Comparison of ENCODE assay signal across 18 cellular contexts in genomic region chr1:47763456-47764171, GRCh38.
DNase-seq lines count a peak whose midpoint lies in the region; ATAC-seq and TF ChIP-seq lines count a peak whose summit lies in the region.
"Had no signal": no experiment of that assay in that cellular context is flagged by ENCODE, and none has a peak within 500 bp of the region (broad histone marks: within the 10 kb centered on the region; RNA-seq: fewer than 3 reads in every experiment).

No MANE protein-coding gene starts in this region.

- H3K79me2 ChIP-seq in mammary epithelial cell (ENCODE audit: insufficient read depth, low read length) = no peaks in the 10 kb centered on the region

- no peaks in the 10 kb centered on the region for H3K36me3 ChIP-seq in IMR-90 (ENCODE audit: control insufficient read depth, insufficient read depth, low read length)
- no peaks in the 10 kb centered on the region for H3K36me3 ChIP-seq in mammary epithelial cell (ENCODE audit: insufficient read depth, low read length)
- no peaks in the 10 kb centered on the region for H3K36me3 ChIP-seq in heart left ventricle
- H3K36me3 ChIP-seq in prostate gland = no peaks in the 10 kb centered on the region
- H3K36me3 ChIP-seq: colonic mucosa, heart right ventricle, transverse colon had no signal

- in situ Hi-C loops in IMR-90 (cut with MboI; ENCODE audit: low sequenced_read_pairs) = no loop called here
- in situ Hi-C loops in mammary epithelial cell (cut with MboI; ENCODE audit: low sequenced_read_pairs in 2 of 2) = loop anchor here in 1 of 2 donors (25.0 kb wide), 1 partner anchor 449 kb away; the partner anchor contains the start of gene SLC5A9

- H4K20me1 ChIP-seq in IMR-90 (ENCODE audit: insufficient read depth, low read length) (no peaks in the 10 kb centered on the region), mammary epithelial cell (ENCODE audit: insufficient read depth, low read length) (no peaks in the 10 kb centered on the region)

- H3K9me3 Mint-ChIP-seq in natural killer cell = no peaks in the 10 kb centered on the region
- H3K9me3 Mint-ChIP-seq: activated CD8-positive, alpha-beta T cell treated with anti-CD3 and anti-CD28 coated beads for 36 hours; activated T-helper 1 cell treated with anti-CD3 and anti-CD28 coated beads, Interleukin-12 subunit alpha, Interleukin-12 subunit beta, Interleukin-2, Interleukin-4 antibody, amounts not matched to agents 30 ng/mL and 10 ng/mL and 1 ng/mL, durations not matched to agents 14 hours and 24 hours and 36 hours; stimulated activated effector memory CD8-positive, alpha-beta T cell treated with anti-CD3 and anti-CD28 coated beads, Interleukin-12 subunit alpha, Interleukin-12 subunit beta, amount 100 ng/mL, for 72 hours had no signal

- no peak overlapping the region for H3K4me3 Mint-ChIP-seq in natural killer cell
- H3K4me3 Mint-ChIP-seq: activated CD8-positive, alpha-beta T cell treated with anti-CD3 and anti-CD28 coated beads for 36 hours; activated T-helper 1 cell treated with anti-CD3 and anti-CD28 coated beads, Interleukin-12 subunit alpha, Interleukin-12 subunit beta, Interleukin-2, Interleukin-4 antibody, amounts not matched to agents 30 ng/mL and 10 ng/mL and 1 ng/mL, durations not matched to agents 14 hours and 24 hours and 36 hours; stimulated activated effector memory CD8-positive, alpha-beta T cell treated with anti-CD3 and anti-CD28 coated beads, Interleukin-12 subunit alpha, Interleukin-12 subunit beta, amount 100 ng/mL, for 72 hours had no signal

- no peak overlapping the region for H3K56ac ChIP-seq in IMR-90 (ENCODE audit: extremely low read depth, insufficient read depth, low read length)

- H3K9me3 ChIP-seq in IMR-90 (ENCODE audit: control insufficient read depth, insufficient read depth, low read length) (no peaks in the 10 kb centered on the region), mammary epithelial cell (replicated peaks; ENCODE audit: insufficient read depth, low read length) (no peaks in the 10 kb centered on the region), heart left ventricle (no peaks in the 10 kb centered on the region), prostate gland (no peaks in the 10 kb centered on the region)
- H3K9me3 ChIP-seq: colonic mucosa, heart right ventricle, transverse colon had no signal

- no peaks in the 10 kb centered on the region for H3K27me3 Mint-ChIP-seq in natural killer cell (ENCODE audit: low read depth in 2 of 2)

- H3K14ac ChIP-seq in IMR-90 (replicated peaks; ENCODE audit: low read depth, low read length) = no peak overlapping the region

- intact Hi-C loops in IMR-90 (cut with micrococcal nuclease) = no loop called here
- intact Hi-C loops in mammary epithelial cell (cut with micrococcal nuclease) = no loop called here
- intact Hi-C loops in heart left ventricle (cut with DNase I) = no loop called here
- intact Hi-C loops in prostate gland (cut with DNase I) = no loop called here
- intact Hi-C loops in natural killer cell (cut with micrococcal nuclease) = no loop called here

- TF ChIP-seq CTCF in IMR-90 (conservative IDR thresholded peaks at IDR 0.05; ENCODE audit: low read depth, low read length) (no peak), mammary epithelial cell (conservative IDR thresholded peaks at IDR 0.05 in 1 of 2, IDR thresholded peaks at IDR 0.05 in 1 of 2; ENCODE audit: extremely low read depth in 1 of 2, insufficient read depth in 1 of 2, low read depth in 1 of 2, low read length in 2 of 2) (no peak), heart left ventricle (IDR thresholded peaks at IDR 0.05) (no peak), prostate gland (IDR thresholded peaks at IDR 0.05) (no peak), natural killer cell (IDR thresholded peaks at IDR 0.05) (no peak)

- H2AFZ ChIP-seq in IMR-90 (replicated peaks; ENCODE audit: low read length, poor library complexity) (no peak overlapping the region), mammary epithelial cell (ENCODE audit: low read depth, low read length) (peak overlapping the region; percentile 11)

- H4K91ac ChIP-seq in IMR-90 (ENCODE audit: insufficient read depth, low read depth, low read length) = no peak overlapping the region

- CTCF ChIA-PET in IMR-90 (lab: Yijun Ruan, JAX) = no interaction called here
- CTCF ChIA-PET in mammary epithelial cell (lab: Charles Lee; ENCODE audit: low non-redundant PET) = interaction anchor here (0.9 kb wide), 1 partner anchor 38 kb away, joined by 3 read pairs; no protein-coding TSS in a partner anchor

- TF ChIP-seq POLR2A in IMR-90 (IDR thresholded peaks at IDR 0.05; ENCODE audit: low read depth, low read length) (no peak), heart left ventricle (IDR thresholded peaks at IDR 0.05) (no peak), prostate gland (IDR thresholded peaks at IDR 0.05) (no peak)

- peak; percentile 1 for DNase-seq in IMR-90
- peak; percentile 73 for DNase-seq in mammary epithelial cell
- peak in 1 of 5 donors; percentile 57 for DNase-seq in heart left ventricle
- DNase-seq in prostate gland (ENCODE audit: low spot score) = peak; percentile 82
- DNase-seq in DMS153 treated with DMSO at 0.1 percent for 48 hours (lab: John Stamatoyannopoulos, UW; ENCODE audit: unreplicated experiment) = no peak
- no peak for DNase-seq in natural killer cell
- DNase-seq in activated CD4-positive, alpha-beta T cell treated with anti-CD3 and anti-CD28 coated beads for 1 hour = no peak
- DNase-seq: activated CD8-positive, alpha-beta T cell treated with anti-CD3 and anti-CD28 coated beads for 36 hours; colonic mucosa; heart right ventricle; NCI-H524 treated with DMSO at 0.1 percent for 48 hours; transverse colon had no signal

- H3K9ac ChIP-seq in IMR-90 (ENCODE audit: low read depth, low read length) = no peak overlapping the region
- no peak overlapping the region for H3K9ac ChIP-seq in mammary epithelial cell (ENCODE audit: insufficient read depth, low read length)

- H3K4me1 Mint-ChIP-seq in natural killer cell = no peaks in the 10 kb centered on the region
- H3K4me1 Mint-ChIP-seq: stimulated activated effector memory CD8-positive, alpha-beta T cell treated with anti-CD3 and anti-CD28 coated beads, Interleukin-12 subunit alpha, Interleukin-12 subunit beta, amount 100 ng/mL, for 72 hours had no signal

- no peak overlapping the region for H4K5ac ChIP-seq in IMR-90 (ENCODE audit: low read depth, low read length)

- H3K4ac ChIP-seq in IMR-90 (ENCODE audit: low read depth, low read length) = no peak overlapping the region

- H3K4me1 ChIP-seq in IMR-90 (ENCODE audit: control insufficient read depth, insufficient read depth, low read length) (no peaks in the 10 kb centered on the region), mammary epithelial cell (ENCODE audit: insufficient read depth, low read length) (peaks cover 17% of the 10 kb centered on the region), heart left ventricle (peaks cover 0 to 37% (median 10%) of the 10 kb centered on the region in 12 donors), prostate gland (replicated peaks) (no peaks in the 10 kb centered on the region)
- H3K4me1 ChIP-seq: colonic mucosa, transverse colon had no signal

- no peak overlapping the region for H2AK9ac ChIP-seq in IMR-90 (replicated peaks; ENCODE audit: low read depth, low read length, poor library complexity)

- no peak overlapping the region for H3K27ac Mint-ChIP-seq in natural killer cell
- H3K27ac Mint-ChIP-seq: activated CD8-positive, alpha-beta T cell treated with anti-CD3 and anti-CD28 coated beads for 36 hours; activated T-helper 1 cell treated with anti-CD3 and anti-CD28 coated beads, Interleukin-12 subunit alpha, Interleukin-12 subunit beta, Interleukin-2, Interleukin-4 antibody, amounts not matched to agents 30 ng/mL and 10 ng/mL and 1 ng/mL, durations not matched to agents 14 hours and 24 hours and 36 hours; stimulated activated effector memory CD8-positive, alpha-beta T cell treated with anti-CD3 and anti-CD28 coated beads, Interleukin-12 subunit alpha, Interleukin-12 subunit beta, amount 100 ng/mL, for 72 hours had no signal

- H3K27ac ChIP-seq in IMR-90 (ENCODE audit: insufficient read depth, low read length) = no peak overlapping the region
- H3K27ac ChIP-seq in mammary epithelial cell (ENCODE audit: insufficient read depth, low read depth, low read length) = no peak overlapping the region
- no peak overlapping the region for H3K27ac ChIP-seq in heart left ventricle
- H3K27ac ChIP-seq in prostate gland = peak overlapping the region in 1 of 2 donors; percentile 19
- H3K27ac ChIP-seq: colonic mucosa, heart right ventricle, transverse colon had no signal

- no peak overlapping the region for H3K23ac ChIP-seq in IMR-90 (ENCODE audit: low read depth, low read length)

- no peaks in the 10 kb centered on the region for H3K9me1 ChIP-seq in IMR-90 (ENCODE audit: insufficient read depth, low read length)

- no peak overlapping the region for H2BK15ac ChIP-seq in IMR-90 (ENCODE audit: low read depth, low read length)

- BruUV-seq in IMR-90 (replicated peaks; lab: Mats Ljungman, UMichigan) (no TSS peak), mammary epithelial cell (replicated peaks; lab: Mats Ljungman, UMichigan) (no TSS peak)

- dilution Hi-C loops in IMR-90 (cut with HindIII; ENCODE audit: low sequenced_read_pairs, unreplicated experiment) (no loop called here), mammary epithelial cell (cut with HindIII; ENCODE audit: low sequenced_read_pairs) (loop anchor here (5.0 kb wide), 1 partner anchor 184 kb away; no protein-coding TSS in a partner anchor)

- 3% methylated on average over 6 of the region's 11 CpGs; no CpG with 5 or more reads in 1 of the 2 experiments for WGBS in IMR-90 (ENCODE audit: extremely low coverage in 2 of 2, insufficient read length in 1 of 2), 2 experiments
- WGBS in mammary epithelial cell (ENCODE audit: low coverage, missing lambda C conversion rate) = 9% methylated on average over 10 of the region's 11 CpGs
- WGBS in heart left ventricle, 4 donors = 52 to 57% (median 53%) methylated on average over 10 to 11 of the region's 11 CpGs
- 29% methylated on average over 11 of the region's 11 CpGs for WGBS in prostate gland

- no peaks in the 10 kb centered on the region for H3K79me1 ChIP-seq in IMR-90 (ENCODE audit: low read depth in 1 of 2, low read length in 2 of 2)

- peaks cover 3% of the 10 kb centered on the region; the same call in 1 of the 2 replicates for H3K27me3 ChIP-seq in IMR-90 (ENCODE audit: control insufficient read depth, insufficient read depth, low read length)
- no peaks in the 10 kb centered on the region for H3K27me3 ChIP-seq in mammary epithelial cell (ENCODE audit: insufficient read depth, low read length)
- no peaks in the 10 kb centered on the region for H3K27me3 ChIP-seq in heart left ventricle
- no peaks in the 10 kb centered on the region for H3K27me3 ChIP-seq in prostate gland (replicated peaks; ENCODE audit: insufficient read depth)
- H3K27me3 ChIP-seq: colonic mucosa, transverse colon had no signal

- H3K4me2 ChIP-seq in IMR-90 (ENCODE audit: low read depth, low read length) = no peak overlapping the region
- peak overlapping the region; percentile 8 for H3K4me2 ChIP-seq in mammary epithelial cell (ENCODE audit: insufficient read depth, low read depth, low read length)

- no peak overlapping the region for H3K4me3 ChIP-seq in IMR-90 (ENCODE audit: insufficient read depth, low read depth, low read length)
- no peak overlapping the region for H3K4me3 ChIP-seq in mammary epithelial cell (replicated peaks in 1 of 3; ENCODE audit: insufficient read depth in 1 of 3, low read depth in 2 of 3, low read length in 3 of 3)
- no peak overlapping the region for H3K4me3 ChIP-seq in heart left ventricle
- no peak overlapping the region for H3K4me3 ChIP-seq in prostate gland
- H3K4me3 ChIP-seq: colonic mucosa, heart right ventricle, skin epidermis, transverse colon had no signal

- H2AK5ac ChIP-seq in IMR-90 (ENCODE audit: low read depth, low read length) = no peak overlapping the region

- no peak overlapping the region for H2BK20ac ChIP-seq in IMR-90 (ENCODE audit: low read depth, low read length)

- H2BK5ac ChIP-seq in IMR-90 (ENCODE audit: low read depth, low read length, poor library complexity, severe bottlenecking) = no peak overlapping the region

- no peak overlapping the region for H4K8ac ChIP-seq in IMR-90 (ENCODE audit: low read depth in 2 of 2, low read length in 2 of 2)

- no peaks in the 10 kb centered on the region for H3K36me3 Mint-ChIP-seq in natural killer cell
- H3K36me3 Mint-ChIP-seq: stimulated activated effector memory CD8-positive, alpha-beta T cell treated with anti-CD3 and anti-CD28 coated beads, Interleukin-12 subunit alpha, Interleukin-12 subunit beta, amount 100 ng/mL, for 72 hours had no signal

- ATAC-seq in IMR-90 (ENCODE audit: low read depth) (peak; percentile 35; the same call in 1 of the 2 replicates), heart left ventricle (peak in 3 of 4 donors; percentile 17 to 50 (median 29)), natural killer cell (no peak), GM19328 (IDR thresholded peaks at IDR 0.05; ENCODE audit: unreplicated experiment) (no peak)
- ATAC-seq: activated CD8-positive, alpha-beta T cell treated with anti-CD3 and anti-CD28 coated beads for 36 hours; HCT116; Panc1; stimulated activated effector memory CD8-positive, alpha-beta T cell treated with anti-CD3 and anti-CD28 coated beads, Interleukin-12 subunit alpha, Interleukin-12 subunit beta, amount 100 ng/mL, for 72 hours had no signal

- H3K18ac ChIP-seq in IMR-90 (ENCODE audit: low read depth, low read length) = no peak overlapping the region

- POLR2A ChIA-PET in IMR-90 (lab: Charles Lee; ENCODE audit: unreplicated experiment) = no interaction called here

- no peak for TF ChIP-seq RAD21 in IMR-90 (IDR thresholded peaks at IDR 0.05; ENCODE audit: low read length)

- no peak overlapping the region for H2BK120ac ChIP-seq in IMR-90 (ENCODE audit: low read depth, low read length)

Comparison
In these comparisons a context has a peak if more than half of its experiments do, and no peak if none do; other contexts are left out.
1. ATAC-seq: peak in IMR-90 (single experiment) and heart left ventricle (3 of 4); none in natural killer cell (0 of 3) and GM19328 (single experiment).
2. DNase-seq: peak in IMR-90 (single experiment), mammary epithelial cell (single experiment) and prostate gland (single experiment); none in DMS153 treated with DMSO at 0.1 percent for 48 hours (single experiment), natural killer cell (single experiment) and activated CD4-positive, alpha-beta T cell treated with anti-CD3 and anti-CD28 coated beads for 1 hour (single experiment).